ENCODE assay signal across 1 cellular context in the genomic region with DNA sequence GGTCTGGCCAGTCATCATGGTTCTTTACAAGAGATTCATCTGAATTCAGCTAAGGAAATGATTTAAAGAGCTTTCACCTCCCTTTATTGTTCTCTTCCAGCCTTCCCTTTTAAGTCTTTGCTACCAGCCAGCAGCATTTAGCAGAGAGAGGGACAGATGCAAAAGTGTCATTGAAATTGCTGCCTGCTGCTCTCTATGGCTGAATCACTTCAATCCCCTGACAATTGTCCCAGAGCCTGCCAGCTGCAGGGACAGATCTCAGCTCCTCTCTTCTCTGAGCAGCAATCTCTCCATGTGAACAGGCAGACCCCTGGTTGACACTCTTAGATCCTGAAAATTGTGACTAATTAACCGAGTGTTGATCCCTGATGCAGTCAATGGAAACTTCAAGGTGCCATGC.
TF ChIP-seq lines count a peak whose summit lies in the region.

No MANE protein-coding gene starts in this region.

TF ChIP-seq in WTC11, 78 proteins besides CTCF, POLR2A, EP300 and RAD21 (continued from another document):
- TF ChIP-seq, protein P1, sequence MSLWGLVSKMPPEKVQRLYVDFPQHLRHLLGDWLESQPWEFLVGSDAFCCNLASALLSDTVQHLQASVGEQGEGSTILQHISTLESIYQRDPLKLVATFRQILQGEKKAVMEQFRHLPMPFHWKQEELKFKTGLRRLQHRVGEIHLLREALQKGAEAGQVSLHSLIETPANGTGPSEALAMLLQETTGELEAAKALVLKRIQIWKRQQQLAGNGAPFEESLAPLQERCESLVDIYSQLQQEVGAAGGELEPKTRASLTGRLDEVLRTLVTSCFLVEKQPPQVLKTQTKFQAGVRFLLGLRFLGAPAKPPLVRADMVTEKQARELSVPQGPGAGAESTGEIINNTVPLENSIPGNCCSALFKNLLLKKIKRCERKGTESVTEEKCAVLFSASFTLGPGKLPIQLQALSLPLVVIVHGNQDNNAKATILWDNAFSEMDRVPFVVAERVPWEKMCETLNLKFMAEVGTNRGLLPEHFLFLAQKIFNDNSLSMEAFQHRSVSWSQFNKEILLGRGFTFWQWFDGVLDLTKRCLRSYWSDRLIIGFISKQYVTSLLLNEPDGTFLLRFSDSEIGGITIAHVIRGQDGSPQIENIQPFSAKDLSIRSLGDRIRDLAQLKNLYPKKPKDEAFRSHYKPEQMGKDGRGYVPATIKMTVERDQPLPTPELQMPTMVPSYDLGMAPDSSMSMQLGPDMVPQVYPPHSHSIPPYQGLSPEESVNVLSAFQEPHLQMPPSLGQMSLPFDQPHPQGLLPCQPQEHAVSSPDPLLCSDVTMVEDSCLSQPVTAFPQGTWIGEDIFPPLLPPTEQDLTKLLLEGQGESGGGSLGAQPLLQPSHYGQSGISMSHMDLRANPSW (CRISPR knock-in tag; conservative IDR thresholded peaks at IDR 0.05; ENCODE audit: low read depth), result no peak
